In genomic region chr1:3907621-3908165, GRCh38 we compare ENCODE assay signal across 1 cellular context.
TF ChIP-seq lines count a peak whose summit lies in the region.

No MANE protein-coding gene starts in this region.

TF ChIP-seq in endothelial cell of umbilical vein, 7 proteins besides CTCF, POLR2A, EP300 and RAD21:
- TF ChIP-seq EZH2 (IDR thresholded peaks at IDR 0.05; ENCODE audit: borderline replicate concordance, low read depth, low read length, severe bottlenecking) (no peak), MYC (IDR thresholded peaks at IDR 0.05; ENCODE audit: low read depth, low read length) (no peak), GATA2 (IDR thresholded peaks at IDR 0.05; ENCODE audit: insufficient read depth, insufficient read length, low read depth, low read length) (no peak), MAX (IDR thresholded peaks at IDR 0.05; ENCODE audit: insufficient read depth, insufficient read length) (peak; percentile 9), FOS (IDR thresholded peaks at IDR 0.05; ENCODE audit: borderline replicate concordance, insufficient read depth, low read length) (no peak), POLR2AphosphoS5 (IDR thresholded peaks at IDR 0.05; ENCODE audit: insufficient read depth, low read depth, low read length) (no peak), JUN (IDR thresholded peaks at IDR 0.05; ENCODE audit: borderline replicate concordance, insufficient read depth, insufficient read length, low read depth) (no peak)
